ENCODE assay signal across 31 cellular contexts in genomic region chr16:21683184-21683583, GRCh38. TPM values are rescaled to one million over a fixed set of nuclear protein-coding genes. Genes with fewer than 3 reads are reported as not detected.
"Had no signal": no experiment of that assay in that cellular context is flagged by ENCODE, and none has a peak within 500 bp of the region (broad histone marks: within the 10 kb centered on the region; RNA-seq: fewer than 3 reads in every experiment).

No MANE protein-coding gene starts in this region.

- DNase-seq: naive thymus-derived CD8-positive, alpha-beta T cell; nephron progenitor cell; occipital lobe; ovary; posterior cingulate gyrus; psoas muscle; right cardiac atrium; spleen; stimulated activated CD4-positive, alpha-beta T cell treated with anti-CD3 and anti-CD28 coated beads, Interleukin-12 subunit alpha, Interleukin-12 subunit beta, amount 100 ng/mL, for 4 hours; stimulated activated CD4-positive, alpha-beta T cell treated with anti-CD3 and anti-CD28 coated beads, Interleukin-1b, Interleukin-23, amount 100 ng/mL, for 48 hours; stimulated activated CD4-positive, alpha-beta T cell treated with anti-CD3 and anti-CD28 coated beads, Interleukin-4, amount 100 ng/mL, for 1 hour; stimulated activated CD4-positive, alpha-beta T cell treated with anti-CD3 and anti-CD28 coated beads, Interleukin-4, amount 100 ng/mL, for 4 hours; stimulated activated CD8-positive, alpha-beta memory T cell treated with anti-CD3 and anti-CD28 coated beads, Interleukin-4, amount 100 ng/mL, for 48 hours; stimulated activated naive CD4-positive, alpha-beta T cell; stimulated activated naive CD8-positive, alpha-beta T cell treated with anti-CD3 and anti-CD28 coated beads, Interleukin-15, amount 100 ng/mL, for 72 hours; stimulated activated naive CD8-positive, alpha-beta T cell treated with anti-CD3 and anti-CD28 coated beads, Interleukin-15, Interleukin-2, amounts not matched to agents 100 U/mL and 50 U/mL, for 24 hours; substantia nigra; testis; tibial artery; transverse colon; upper lobe of right lung; uterus had no signal

- ATAC-seq: naive thymus-derived CD8-positive, alpha-beta T cell; natural killer cell treated with Interleukin-12 subunit alpha and Interleukin-12 subunit beta and Interleukin-15 and Interleukin-18, amount 100 ng/mL, for 72 hours; psoas muscle; right cardiac atrium; sciatic nerve; stimulated activated memory B cell treated with anti-CD40 and anti-IgM and Interleukin-4, amounts not matched to agents 10 μg/mL and 1 μg/mL and 100 μg/mL, for 72 hours; stimulated activated naive CD8-positive, alpha-beta T cell treated with anti-CD3 and anti-CD28 coated beads, Interleukin-15, amount 100 ng/mL, for 72 hours; stimulated activated naive CD8-positive, alpha-beta T cell treated with anti-CD3 and anti-CD28 coated beads, Interleukin-15, Interleukin-2, amounts not matched to agents 100 U/mL and 50 U/mL, for 24 hours; upper lobe of right lung had no signal

- H3K27me3 ChIP-seq: ovary, testis, upper lobe of right lung, uterus had no signal

- H3K79me2 ChIP-seq: parathyroid adenoma had no signal

- H2AFZ ChIP-seq: parathyroid adenoma had no signal

- H3K9ac ChIP-seq: parathyroid adenoma had no signal

- H3K4me1 ChIP-seq: parathyroid adenoma, psoas muscle, spleen, suprapubic skin, testis, tibial artery, transverse colon, upper lobe of right lung, uterus had no signal

- H3K4me3 ChIP-seq: ovary, psoas muscle, skin epidermis, smooth muscle cell, spleen, suprapubic skin, testis, tibial artery, transverse colon, upper lobe of right lung, uterus had no signal

- H3K27ac ChIP-seq: ovary, parathyroid adenoma, psoas muscle, skin epidermis, spleen, suprapubic skin, testis, tibial artery, transverse colon, upper lobe of right lung, uterus had no signal

- H3K9me3 ChIP-seq: ovary, psoas muscle, suprapubic skin, testis, tibial artery, transverse colon, upper lobe of right lung, uterus had no signal

- H3K4me2 ChIP-seq: smooth muscle cell had no signal

- H3K36me3 ChIP-seq: ovary, spleen, suprapubic skin, tibial artery, transverse colon, upper lobe of right lung, uterus had no signal

RNA-seq across cellular contexts. Expression of gene OTOA, which starts 19.4 kb away (rescaled TPM):
- total RNA-seq: right cardiac atrium, smooth muscle cell had no signal
- polyA plus RNA-seq: naive thymus-derived CD8-positive, alpha-beta T cell; smooth muscle cell had no signal

RNA-seq across cellular contexts. Expression of gene IGSF6, which starts 30.8 kb away (rescaled TPM):
- total RNA-seq: natural killer cell treated with Interleukin-12 subunit alpha and Interleukin-12 subunit beta and Interleukin-15 and Interleukin-18, amount 100 ng/mL, for 72 hours; neural crest cell; progenitor cell of endocrine pancreas; smooth muscle cell had no signal
